ENCODE assay signal across 8 cellular contexts in the genomic region with DNA sequence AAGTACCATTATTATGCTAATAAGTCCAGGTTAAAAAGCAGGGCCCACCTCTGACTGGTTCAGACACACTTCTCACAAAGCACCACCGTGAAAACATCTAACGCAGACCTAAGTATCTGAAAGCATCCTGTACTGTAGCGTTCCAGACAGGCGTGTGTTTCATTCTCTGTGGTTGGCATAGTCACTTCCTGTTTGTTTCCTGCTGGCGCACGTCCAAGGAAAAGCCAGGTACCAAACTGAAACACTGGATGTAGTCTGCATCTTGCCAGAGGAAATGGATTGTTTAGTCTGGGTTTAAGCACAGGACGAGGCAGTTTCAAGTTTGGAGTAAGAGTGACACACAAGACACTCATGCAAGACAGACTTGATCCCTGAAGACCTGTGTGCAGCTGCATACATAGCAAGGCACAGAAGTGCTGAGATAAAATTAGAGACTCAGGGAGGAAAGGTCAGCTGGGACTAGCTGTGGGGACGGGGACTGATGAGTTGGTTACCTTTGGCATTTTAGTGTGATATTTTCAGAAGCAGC. TPM values are rescaled to one million over a fixed set of nuclear protein-coding genes. Genes with fewer than 3 reads are reported as not detected.
DNase-seq lines count a peak whose midpoint lies in the region; ATAC-seq and TF ChIP-seq lines count a peak whose summit lies in the region.

No MANE protein-coding gene starts in this region.

- no peak overlapping the region; the same call in 1 of the 2 replicates for H3K27ac ChIP-seq in Panc1 (ENCODE audit: low read length)
- H3K27ac ChIP-seq in heart left ventricle, result peak overlapping the region in 3 of 12 donors; percentile 4 to 47 (median 15)

- peak; percentile 82 for ATAC-seq in GM18498 (IDR thresholded peaks at IDR 0.05; ENCODE audit: unreplicated experiment)
- peak; percentile 81 for ATAC-seq in HG03354 (IDR thresholded peaks at IDR 0.05; ENCODE audit: poor library complexity, severe bottlenecking, unreplicated experiment)
- ATAC-seq in Panc1, result peak; percentile 97
- ATAC-seq in heart left ventricle, result peak; percentile 32 to 86 (median 68)

- H3K27me3 ChIP-seq in Panc1 (ENCODE audit: control insufficient read depth, insufficient read depth, low read length) (no peaks in the 10 kb centered on the region), heart left ventricle (no peaks in the 10 kb centered on the region)

- peak overlapping the region; percentile 7 to 29; a peak in 3 of 4 replicates for H3K4me3 ChIP-seq in Panc1 (ENCODE audit: low read depth in 2 of 2, low read length in 2 of 2)
- peak overlapping the region in 1 of 12 donors; percentile 6 for H3K4me3 ChIP-seq in heart left ventricle
- H3K4me3 ChIP-seq in lower leg skin (ENCODE audit: low read depth, poor library complexity, severe bottlenecking), result no peak overlapping the region

- peak; percentile 99 for DNase-seq in Panc1 (ENCODE audit: low read depth, low spot score)
- peak; percentile 78 for DNase-seq in activated T-helper 1 cell treated with Interleukin-2 at 50 U/mL for 16 hours (ENCODE audit: low read depth)
- peak in 4 of 5 donors; percentile 23 to 59 (median 36) for DNase-seq in heart left ventricle
- DNase-seq in stimulated activated CD4-positive, alpha-beta T cell treated with anti-CD3 and anti-CD28 coated beads, Interleukin-2, amount 100 ng/mL, for 4 hours (ENCODE audit: low read depth), result peak; percentile 58
- no peak for DNase-seq in inferior parietal cortex (ENCODE audit: extremely low spot score)
- DNase-seq in lower leg skin (ENCODE audit: low spot score in 2 of 2), result no peak

- no TSS peak for BruUV-seq in Panc1 (replicated peaks; lab: Mats Ljungman, UMichigan)

- intact Hi-C loops in Panc1 (cut with micrococcal nuclease; ENCODE audit: unreplicated experiment) (no loop called here), heart left ventricle (cut with DNase I) (loop anchor here in 1 of 10 donors (10.0 kb wide), 1 partner anchor 515 kb away; no protein-coding TSS in a partner anchor), lower leg skin (cut with DNase I; ENCODE audit: low total_unique reads) (no loop called here)

- in situ Hi-C loops in Panc1 (cut with HindIII; ENCODE audit: low pct_unique_long_range_greater_than_20kb, low sequenced_read_pairs), result no loop called here

- H3K9me3 ChIP-seq in Panc1 (ENCODE audit: control insufficient read depth, insufficient read depth, low read depth, low read length) (peaks cover 3% of the 10 kb centered on the region; the same call in 1 of the 2 replicates), heart left ventricle (peaks cover 0 to 7% (median 2%) of the 10 kb centered on the region in 12 donors)

- WGBS in heart left ventricle, 4 donors, result 13 to 14% (median 14%) methylated on average over 8 of the region's 8 CpGs
- WGBS in lower leg skin, 2 donors, result 24 to 28% methylated on average over 8 of the region's 8 CpGs

- TF ChIP-seq POLR2A in heart left ventricle (IDR thresholded peaks at IDR 0.05) (no peak), lower leg skin (IDR thresholded peaks at IDR 0.05) (no peak)

- TF ChIP-seq CTCF in Panc1 (IDR thresholded peaks at IDR 0.05), result no peak
- no peak for TF ChIP-seq CTCF in heart left ventricle (IDR thresholded peaks at IDR 0.05)
- no peak for TF ChIP-seq CTCF in lower leg skin (IDR thresholded peaks at IDR 0.05)

- no peaks in the 10 kb centered on the region for H3K36me3 ChIP-seq in Panc1 (ENCODE audit: control insufficient read depth, insufficient read depth, low read length)
- H3K36me3 ChIP-seq in heart left ventricle, result peaks cover 0 to 8% (median 0%) of the 10 kb centered on the region in 9 donors

- CTCF ChIA-PET in Panc1 (lab: Charles Lee), result no interaction called here

- peaks cover 9% of the 10 kb centered on the region; the same call in 1 of the 2 replicates for H3K4me1 ChIP-seq in Panc1 (ENCODE audit: control insufficient read depth, insufficient read depth, low read length)
- peaks cover 0 to 20% (median 10%) of the 10 kb centered on the region in 12 donors for H3K4me1 ChIP-seq in heart left ventricle

- POLR2A ChIA-PET in Panc1 (lab: Charles Lee), result no interaction called here

RNA-seq across cellular contexts. Expression of a gene that starts 23.3 kb away (rescaled TPM):
- total RNA-seq in Panc1 (2021; ENCODE audit: unreplicated experiment) (10.7 TPM), heart left ventricle (10 to 100 TPM; 12.3 to 17.8 (median 14.9) TPM), lower leg skin (10 to 100 TPM; 11.9 to 15.5 (median 12.6) TPM)
- 8.6 TPM for polyA plus RNA-seq in Panc1 (2012; ENCODE audit: insufficient read length)
- polyA plus RNA-seq in heart left ventricle, result 10 to 100 TPM; 15.4 to 26.0 TPM

Comparison
In these comparisons a context has a peak if more than half of its experiments do, and no peak if none do; other contexts are left out.
1. DNase-seq: peak in Panc1 (single experiment), activated T-helper 1 cell treated with Interleukin-2 at 50 U/mL for 16 hours (single experiment), heart left ventricle (4 of 5) and stimulated activated CD4-positive, alpha-beta T cell treated with anti-CD3 and anti-CD28 coated beads, Interleukin-2, amount 100 ng/mL, for 4 hours (single experiment); none in inferior parietal cortex (single experiment) and lower leg skin (0 of 2).
2. Peak in every context shown above with its lines, with median percentiles within 50 percentile points of each other: ATAC-seq.